ENCODE assay signal across 8 cellular contexts in the genomic region with DNA sequence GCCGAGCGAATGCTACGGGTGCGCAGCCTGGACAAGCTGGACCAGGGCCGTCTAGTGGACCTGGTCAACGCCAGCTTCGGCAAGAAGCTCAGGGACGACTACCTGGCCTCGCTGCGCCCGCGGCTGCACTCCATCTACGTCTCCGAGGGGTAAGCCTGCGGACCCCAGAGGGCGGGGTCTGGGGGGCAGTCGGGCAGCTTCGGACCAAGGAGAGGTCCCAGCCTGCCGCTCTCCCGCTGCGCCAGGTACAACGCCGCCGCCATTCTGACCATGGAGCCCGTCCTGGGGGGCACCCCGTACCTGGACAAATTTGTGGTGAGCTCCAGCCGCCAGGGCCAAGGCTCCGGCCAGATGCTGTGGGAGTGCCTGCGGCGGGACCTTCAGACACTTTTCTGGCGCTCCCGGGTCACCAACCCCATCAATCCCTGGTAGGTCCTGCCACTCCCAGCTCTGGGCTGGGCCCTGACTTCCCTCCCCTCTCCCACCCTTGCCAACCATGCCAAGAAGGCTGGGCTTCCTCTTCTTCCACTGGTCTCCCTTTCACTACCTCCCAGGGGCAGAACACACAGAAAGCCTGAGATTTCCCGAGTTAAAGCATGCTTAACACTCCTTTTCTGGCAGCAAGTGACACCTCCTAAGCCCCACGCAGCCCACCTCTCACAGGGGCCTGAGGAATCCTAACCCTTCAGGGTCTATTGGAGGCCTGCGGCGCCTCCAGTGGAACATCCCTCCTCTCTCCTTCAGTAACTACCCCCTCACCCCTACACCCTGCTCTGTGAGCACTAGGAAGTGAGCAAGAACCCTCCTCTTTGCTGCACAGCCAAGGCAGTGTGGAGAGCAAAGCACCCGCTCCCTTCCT.
DNase-seq lines count a peak whose midpoint lies in the region; ATAC-seq, FAIRE-seq and TF ChIP-seq lines count a peak whose summit lies in the region.

No MANE protein-coding gene starts in this region.

- H3K4me1 Mint-ChIP-seq in nephron progenitor cell = peaks cover 22% of the 10 kb centered on the region

- peaks cover 35% of the 10 kb centered on the region for H3K27me3 ChIP-seq in NT2/D1 (ENCODE audit: insufficient read depth, insufficient read length)

- H3K27me3 Mint-ChIP-seq in nephron progenitor cell (ENCODE audit: low read depth, poor library complexity) = peaks cover 49% of the 10 kb centered on the region

- H3K4me3 Mint-ChIP-seq in nephron progenitor cell = peak overlapping the region; percentile 88

- H3K4me3 ChIP-seq in NT2/D1 (ENCODE audit: insufficient read length, low read depth) (peak overlapping the region; percentile 50), epithelial cell of esophagus (ENCODE audit: low read length) (peak overlapping the region; percentile 51)

- peaks cover 15% of the 10 kb centered on the region for H3K36me3 Mint-ChIP-seq in nephron progenitor cell (ENCODE audit: low read depth)

- TF ChIP-seq CTCF in epithelial cell of esophagus (IDR thresholded peaks at IDR 0.05; ENCODE audit: insufficient read depth, low read depth, low read length, missing control alignments) (no peak), nephron progenitor cell (IDR thresholded peaks at IDR 0.05) (no peak)

- no peaks in the 10 kb centered on the region for H3K9me3 Mint-ChIP-seq in nephron progenitor cell

- DNase-seq in NT2/D1 (ENCODE audit: low read depth, low spot score) (no peak), epithelial cell of esophagus (ENCODE audit: low read depth) (no peak), nephron progenitor cell (no peak), GM19239 (ENCODE audit: insufficient read length, low spot score) (no peak)

- H3K36me3 ChIP-seq in NT2/D1 (ENCODE audit: insufficient read depth, insufficient read length, low read length) = peaks cover 29% of the 10 kb centered on the region

- peak; percentile 6 for ATAC-seq in GM18498 (IDR thresholded peaks at IDR 0.05; ENCODE audit: unreplicated experiment)
- ATAC-seq in GM21717 (IDR thresholded peaks at IDR 0.05; ENCODE audit: unreplicated experiment) = no peak
- no peak for ATAC-seq in GM19463 (IDR thresholded peaks at IDR 0.05; ENCODE audit: unreplicated experiment)
- no peak for ATAC-seq in GM18858 (IDR thresholded peaks at IDR 0.05; ENCODE audit: unreplicated experiment)

- peaks cover 8% of the 10 kb centered on the region for H3K4me1 ChIP-seq in NT2/D1 (ENCODE audit: insufficient read depth, insufficient read length)

- H3K9me3 ChIP-seq in NT2/D1 (ENCODE audit: insufficient read depth, low read length) = no peaks in the 10 kb centered on the region

- H3K27ac Mint-ChIP-seq in nephron progenitor cell = no peak overlapping the region

- peak overlapping the region; percentile 79 for H3K9ac ChIP-seq in NT2/D1 (ENCODE audit: insufficient read length, low read depth)

- no peak for FAIRE-seq in GM19239 (lab: Jason Lieb, UNC)
